ENCODE assay signal across 24 cellular contexts in genomic region chr17:51802544-51802943, GRCh38.
"Had no signal": no experiment of that assay in that cellular context is flagged by ENCODE, and none has a peak within 500 bp of the region (broad histone marks: within the 10 kb centered on the region; RNA-seq: fewer than 3 reads in every experiment).

No MANE protein-coding gene starts in this region.

- H3K27me3 ChIP-seq: foreskin keratinocyte, neural progenitor cell, ovary, right atrium auricular region, sigmoid colon, transverse colon had no signal

- H2AFZ ChIP-seq: hepatocyte, neural progenitor cell had no signal

- H3K27ac ChIP-seq: foreskin keratinocyte, hepatocyte, left ventricle myocardium inferior, lower lobe of right lung, neural progenitor cell, ovary, right atrium auricular region, sigmoid colon, skin epidermis, thoracic aorta, transverse colon had no signal

- H3K4me1 ChIP-seq: foreskin keratinocyte, left ventricle myocardium inferior, lower lobe of right lung, right atrium auricular region, sigmoid colon had no signal

- H3K4me3 ChIP-seq: hepatocyte, left ventricle myocardium inferior, lower lobe of right lung, neural progenitor cell, ovary, right atrium auricular region, sigmoid colon, skin epidermis, thoracic aorta, transverse colon had no signal

- H3K36me3 ChIP-seq: left ventricle myocardium inferior, lower lobe of right lung, neural progenitor cell, ovary, right atrium auricular region, sigmoid colon, thoracic aorta, transverse colon had no signal

- H3K79me2 ChIP-seq: hepatocyte had no signal

- H3K9me3 ChIP-seq: lower lobe of right lung, ovary, right atrium auricular region, sigmoid colon, thoracic aorta, transverse colon had no signal

- ATAC-seq: foreskin keratinocyte; left cardiac atrium; lower lobe of right lung; natural killer cell; stimulated activated naive B cell treated with anti-CD40 and anti-IgM and Interleukin-4, amounts not matched to agents 10 μg/mL and 1 μg/mL and 100 μg/mL, for 72 hours; stimulated activated naive CD8-positive, alpha-beta T cell treated with anti-CD3 and anti-CD28 coated beads, Interleukin-15, amount 100 ng/mL, for 72 hours had no signal

- H3K4me2 ChIP-seq: hepatocyte, neural progenitor cell had no signal

- H3K9ac ChIP-seq: neural progenitor cell had no signal

- DNase-seq: dermis blood vessel endothelial cell; effector CD4-positive, alpha-beta T cell; erythroblast; foreskin keratinocyte; head of caudate nucleus; kidney; left cardiac atrium; left ventricle myocardium inferior; lower lobe of right lung; natural killer cell; nucleus accumbens; ovary; sigmoid colon; stimulated activated CD4-positive, alpha-beta T cell treated with anti-CD3 and anti-CD28 coated beads, Interleukin-2, amount 100 ng/mL, for 24 hours; stimulated activated CD4-positive, alpha-beta T cell treated with anti-CD3 and anti-CD28 coated beads, Interleukin-4, amount 100 ng/mL, for 4 hours; stimulated activated naive B cell treated with anti-CD40 and anti-IgM and Interleukin-4, amounts not matched to agents 10 μg/mL and 1 μg/mL and 100 μg/mL, for 72 hours; stimulated activated naive CD8-positive, alpha-beta T cell treated with anti-CD3 and anti-CD28 coated beads, Interleukin-15, amount 100 ng/mL, for 72 hours; substantia nigra; transverse colon had no signal
